In genomic region chr11:130427581-130428211, GRCh38 we compare ENCODE assay signal across 9 cellular contexts. TPM values are rescaled to one million over a fixed set of nuclear protein-coding genes. Genes with fewer than 3 reads are reported as not detected.
DNase-seq lines count a peak whose midpoint lies in the region; ATAC-seq and TF ChIP-seq lines count a peak whose summit lies in the region.
"Had no signal": no experiment of that assay in that cellular context is flagged by ENCODE, and none has a peak within 500 bp of the region (broad histone marks: within the 10 kb centered on the region; RNA-seq: fewer than 3 reads in every experiment).

No MANE protein-coding gene starts in this region.

- WGBS in esophagus, 2 donors: 1% methylated on average over 71 to 72 of the region's 72 CpGs

- no peak for ATAC-seq in GM21390 (IDR thresholded peaks at IDR 0.05; ENCODE audit: unreplicated experiment)
- ATAC-seq in HG03139 (IDR thresholded peaks at IDR 0.05; ENCODE audit: unreplicated experiment): no peak

- peaks cover 74% of the 10 kb centered on the region for H3K27me3 Mint-ChIP-seq in neural crest cell (ENCODE audit: low read depth)

- peak overlapping the region in 1 of 2 donors; percentile 5 for H3K27ac ChIP-seq in esophagus (ENCODE audit: low read depth in 2 of 2, low read length in 1 of 2)

- H3K4me3 Mint-ChIP-seq in neural crest cell: peak overlapping the region; percentile 81

- no peaks in the 10 kb centered on the region for H3K36me3 Mint-ChIP-seq in neural crest cell (ENCODE audit: low read depth)

- H3K27me3 ChIP-seq in esophagus (ENCODE audit: control insufficient read depth in 1 of 2, insufficient read depth in 2 of 2, low read length in 2 of 2): peaks cover 0 to 6% of the 10 kb centered on the region in 2 donors

- H3K4me3 ChIP-seq in esophagus (ENCODE audit: low read depth in 1 of 2, low read length in 2 of 2): peak overlapping the region; percentile 29 to 32

- peak; percentile 44 for TF ChIP-seq CTCF in neural crest cell (conservative IDR thresholded peaks at IDR 0.05)

- H3K27ac Mint-ChIP-seq in neural crest cell (ENCODE audit: unreplicated experiment): no peak overlapping the region

- H3K4me1 Mint-ChIP-seq in neural crest cell: peaks cover 14% of the 10 kb centered on the region

- H3K4me1 ChIP-seq in esophagus (ENCODE audit: control insufficient read depth in 2 of 2, insufficient read depth in 2 of 2, low read length in 1 of 2): peaks cover 0 to 8% of the 10 kb centered on the region in 2 donors

- H3K36me3 ChIP-seq in esophagus (ENCODE audit: control insufficient read depth in 2 of 2, insufficient read depth in 2 of 2, low read length in 1 of 2): no peaks in the 10 kb centered on the region

- H3K9me3 ChIP-seq in esophagus (ENCODE audit: control insufficient read depth in 2 of 2, insufficient read depth in 1 of 2, low read depth in 1 of 2, low read length in 1 of 2): no peaks in the 10 kb centered on the region

- DNase-seq in Ammon's horn (ENCODE audit: low spot score) (peak; percentile 71), NCI-H1105 treated with DMSO at 0.1 percent for 48 hours (lab: John Stamatoyannopoulos, UW) (peak; percentile 58), neural crest cell (ENCODE audit: low read depth, low spot score) (peak; percentile 43), NCI-H2081 treated with DMSO at 0.1 percent for 48 hours (lab: John Stamatoyannopoulos, UW) (no peak), UCSD-AML1 (lab: John Stamatoyannopoulos, UW; ENCODE audit: unreplicated experiment) (no peak)

- H3K9me3 Mint-ChIP-seq in neural crest cell: no peaks in the 10 kb centered on the region

RNA-seq across cellular contexts. Expression of gene ADAMTS8, which starts 0.7 kb away (rescaled TPM):
- 1 to 10 TPM; 2.2 to 3.1 TPM for polyA plus RNA-seq in esophagus
- total RNA-seq in neural crest cell: 0.21 TPM in 1 of 2 replicates, not detected in the other
- total RNA-seq: M059J had no signal

RNA-seq across cellular contexts. Expression of gene ADAMTS15, which starts 20.7 kb away (rescaled TPM):
- polyA plus RNA-seq in esophagus: under 1 TPM; 0.53 to 0.61 TPM
- total RNA-seq in neural crest cell: 7.5 and 7.7 TPM in 2 replicates

Comparison
In these comparisons a context has a peak if more than half of its experiments do, and no peak if none do; other contexts are left out.
1. DNase-seq: peak in Ammon's horn (single experiment), NCI-H1105 treated with DMSO at 0.1 percent for 48 hours (single experiment) and neural crest cell (single experiment); none in NCI-H2081 treated with DMSO at 0.1 percent for 48 hours (single experiment) and UCSD-AML1 (single experiment).